In the genomic region with DNA sequence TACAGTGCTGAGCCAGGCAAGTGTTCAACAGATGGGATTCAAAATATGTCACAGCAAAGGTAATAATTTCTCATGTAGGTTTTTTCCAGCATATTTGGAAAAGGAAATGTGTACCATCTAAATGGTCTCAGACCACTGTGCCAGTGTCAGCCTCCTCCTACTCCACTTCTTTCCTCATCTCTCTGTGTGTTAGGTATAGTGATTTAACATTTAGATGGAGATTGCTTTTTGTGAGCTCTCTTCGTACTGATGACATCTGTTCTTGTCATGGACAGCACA, we compare ENCODE assay signal across 17 cellular contexts.
"Had no signal": no experiment of that assay in that cellular context is flagged by ENCODE, and none has a peak within 500 bp of the region (broad histone marks: within the 10 kb centered on the region; RNA-seq: fewer than 3 reads in every experiment).

No MANE protein-coding gene starts in this region.

- H3K36me3 ChIP-seq: esophagus squamous epithelium, left lung, prostate gland, tibial artery, vagina had no signal

- H3K4me3 ChIP-seq: esophagus squamous epithelium, left lung, prostate gland, tibial artery, vagina had no signal

- ATAC-seq: activated CD8-positive, alpha-beta T cell treated with anti-CD3 and anti-CD28 coated beads, Interleukin-2, amount 10 ng/mL, durations not matched to agents 7 days and 5 days; activated naive CD4-positive, alpha-beta T cell treated with anti-CD3 and anti-CD28 coated beads, Interleukin-2, amount 50 U/mL, for 72 hours; activated T-cell treated with anti-CD3 and anti-CD28 coated beads, Interleukin-2, amount 50 U/mL, for 72 hours; stimulated activated memory B cell treated with anti-CD40 and anti-IgM and Interleukin-4, amounts not matched to agents 10 μg/mL and 1 μg/mL and 100 μg/mL, for 72 hours had no signal

- H3K27ac ChIP-seq: esophagus squamous epithelium, left lung, prostate gland, vagina had no signal

- H3K27me3 ChIP-seq: esophagus squamous epithelium, left lung, tibial artery, vagina had no signal

- H3K9me3 ChIP-seq: esophagus squamous epithelium, left lung, prostate gland, tibial artery, vagina had no signal

- DNase-seq: activated B cell treated with CpG ODN at 0.5 μM for 24 hours; activated CD4-positive, alpha-beta T cell treated with anti-CD3 and anti-CD28 coated beads for 48 hours; activated CD8-positive, alpha-beta memory T cell treated with anti-CD3 and anti-CD28 coated beads, Interleukin-2, amount 50 U/mL, for 4 hours; activated CD8-positive, alpha-beta T cell treated with anti-CD3 and anti-CD28 coated beads, Interleukin-2, amount 10 ng/mL, durations not matched to agents 7 days and 5 days; activated gamma-delta T cell; activated T-cell treated with anti-CD3 and anti-CD28 coated beads, Interleukin-2, amount 50 U/mL, for 72 hours; effector CD8-positive, alpha-beta T cell; esophagus squamous epithelium; left lung; stimulated activated CD4-positive, alpha-beta T cell treated with anti-CD3 and anti-CD28 coated beads, Interleukin-2, amount 100 ng/mL, for 24 hours; T-helper 2 cell; tibial artery had no signal

- FAIRE-seq: keratinocyte had no signal

- H3K4me1 ChIP-seq: esophagus squamous epithelium, left lung, prostate gland, vagina had no signal
